Comparison of ENCODE assay signal across 1 cellular context in the genomic region with DNA sequence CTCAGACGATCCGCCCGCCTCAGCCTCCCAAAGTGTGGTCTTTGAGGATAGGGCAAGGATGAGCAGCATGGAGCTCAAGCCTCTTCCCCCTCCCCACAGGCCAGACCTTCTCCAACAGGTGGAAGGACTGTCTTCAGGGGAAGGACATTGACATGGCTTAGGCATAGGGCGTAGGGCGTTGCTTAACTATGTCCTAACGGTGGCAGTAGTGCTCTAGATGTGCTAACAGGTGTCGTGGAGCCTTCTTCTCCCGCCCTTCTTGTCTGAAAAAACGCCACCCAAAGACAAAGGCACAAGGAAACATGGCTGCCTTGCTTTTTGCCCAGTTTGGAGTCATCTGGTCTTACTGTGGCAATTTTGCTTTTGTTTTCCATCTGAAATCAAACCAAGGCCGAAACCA.
TF ChIP-seq lines count a peak whose summit lies in the region.

No MANE protein-coding gene starts in this region.

TF ChIP-seq in GM12878, 131 proteins besides CTCF, POLR2A, EP300 and RAD21 (continued from another document and continues in another):
- TF ChIP-seq, protein P1, sequence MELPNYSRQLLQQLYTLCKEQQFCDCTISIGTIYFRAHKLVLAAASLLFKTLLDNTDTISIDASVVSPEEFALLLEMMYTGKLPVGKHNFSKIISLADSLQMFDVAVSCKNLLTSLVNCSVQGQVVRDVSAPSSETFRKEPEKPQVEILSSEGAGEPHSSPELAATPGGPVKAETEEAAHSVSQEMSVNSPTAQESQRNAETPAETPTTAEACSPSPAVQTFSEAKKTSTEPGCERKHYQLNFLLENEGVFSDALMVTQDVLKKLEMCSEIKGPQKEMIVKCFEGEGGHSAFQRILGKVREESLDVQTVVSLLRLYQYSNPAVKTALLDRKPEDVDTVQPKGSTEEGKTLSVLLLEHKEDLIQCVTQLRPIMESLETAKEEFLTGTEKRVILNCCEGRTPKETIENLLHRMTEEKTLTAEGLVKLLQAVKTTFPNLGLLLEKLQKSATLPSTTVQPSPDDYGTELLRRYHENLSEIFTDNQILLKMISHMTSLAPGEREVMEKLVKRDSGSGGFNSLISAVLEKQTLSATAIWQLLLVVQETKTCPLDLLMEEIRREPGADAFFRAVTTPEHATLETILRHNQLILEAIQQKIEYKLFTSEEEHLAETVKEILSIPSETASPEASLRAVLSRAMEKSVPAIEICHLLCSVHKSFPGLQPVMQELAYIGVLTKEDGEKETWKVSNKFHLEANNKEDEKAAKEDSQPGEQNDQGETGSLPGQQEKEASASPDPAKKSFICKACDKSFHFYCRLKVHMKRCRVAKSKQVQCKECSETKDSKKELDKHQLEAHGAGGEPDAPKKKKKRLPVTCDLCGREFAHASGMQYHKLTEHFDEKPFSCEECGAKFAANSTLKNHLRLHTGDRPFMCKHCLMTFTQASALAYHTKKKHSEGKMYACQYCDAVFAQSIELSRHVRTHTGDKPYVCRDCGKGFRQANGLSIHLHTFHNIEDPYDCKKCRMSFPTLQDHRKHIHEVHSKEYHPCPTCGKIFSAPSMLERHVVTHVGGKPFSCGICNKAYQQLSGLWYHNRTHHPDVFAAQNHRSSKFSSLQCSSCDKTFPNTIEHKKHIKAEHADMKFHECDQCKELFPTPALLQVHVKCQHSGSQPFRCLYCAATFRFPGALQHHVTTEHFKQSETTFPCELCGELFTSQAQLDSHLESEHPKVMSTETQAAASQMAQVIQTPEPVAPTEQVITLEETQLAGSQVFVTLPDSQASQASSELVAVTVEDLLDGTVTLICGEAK (IDR thresholded peaks at IDR 0.05; ENCODE audit: borderline replicate concordance) = no peak
- TF ChIP-seq MXI1 (IDR thresholded peaks at IDR 0.05; ENCODE audit: low read depth, low read length) (no peak), RELA (IDR thresholded peaks at IDR 0.05; ENCODE audit: borderline replicate concordance, partially characterized antibody) (peak; percentile 46), MEF2B (IDR thresholded peaks at IDR 0.05; ENCODE audit: partially characterized antibody, poor library complexity, severe bottlenecking) (peak; percentile 28), ZNF384 (IDR thresholded peaks at IDR 0.05; ENCODE audit: borderline replicate concordance, low read depth, low read length) (peak; percentile 100), YBX1 (IDR thresholded peaks at IDR 0.05) (no peak), GABPA (IDR thresholded peaks at IDR 0.05; ENCODE audit: low read depth) (peak; percentile 51; the same call in 1 of the 2 replicates), SP1 (IDR thresholded peaks at IDR 0.05; ENCODE audit: low read depth, low read length) (peak; percentile 69), PAX8 (IDR thresholded peaks at IDR 0.05) (no peak), TCF7 (IDR thresholded peaks at IDR 0.05; ENCODE audit: borderline replicate concordance) (no peak), HCFC1 (IDR thresholded peaks at IDR 0.05; ENCODE audit: low read length) (peak; percentile 52), SMC3 (IDR thresholded peaks at IDR 0.05; ENCODE audit: borderline replicate concordance, low read length) (peak; percentile 67), TBL1XR1 (IDR thresholded peaks at IDR 0.05; ENCODE audit: low read depth, low read length) (0 out of 2 replicates have a peak, but pooled peaks have one; percentile 43), CBX5 (IDR thresholded peaks at IDR 0.05; ENCODE audit: low read depth) (peak; percentile 81; the same call in 1 of the 2 replicates), KDM1A (IDR thresholded peaks at IDR 0.05; ENCODE audit: borderline replicate concordance) (no peak), EED (IDR thresholded peaks at IDR 0.05; ENCODE audit: low read depth) (peak; percentile 79), PAX5 (IDR thresholded peaks at IDR 0.05; ENCODE audit: borderline replicate concordance, low read depth, low read length) (0 out of 2 replicates have a peak, but pooled peaks have one; percentile 4), CREM (IDR thresholded peaks at IDR 0.05; ENCODE audit: low read depth) (peak; percentile 67), STAT3 (IDR thresholded peaks at IDR 0.05; ENCODE audit: low read depth, low read length) (peak; percentile 78; the same call in 1 of the 2 replicates), POU2F2 (IDR thresholded peaks at IDR 0.05; ENCODE audit: borderline replicate concordance, low read depth, low read length) (peak; percentile 67; the same call in 1 of the 3 replicates), MTA3 (IDR thresholded peaks at IDR 0.05; ENCODE audit: borderline replicate concordance, low read length) (0 out of 2 replicates have a peak, but pooled peaks have one; percentile 40)
- TF ChIP-seq, protein P2, sequence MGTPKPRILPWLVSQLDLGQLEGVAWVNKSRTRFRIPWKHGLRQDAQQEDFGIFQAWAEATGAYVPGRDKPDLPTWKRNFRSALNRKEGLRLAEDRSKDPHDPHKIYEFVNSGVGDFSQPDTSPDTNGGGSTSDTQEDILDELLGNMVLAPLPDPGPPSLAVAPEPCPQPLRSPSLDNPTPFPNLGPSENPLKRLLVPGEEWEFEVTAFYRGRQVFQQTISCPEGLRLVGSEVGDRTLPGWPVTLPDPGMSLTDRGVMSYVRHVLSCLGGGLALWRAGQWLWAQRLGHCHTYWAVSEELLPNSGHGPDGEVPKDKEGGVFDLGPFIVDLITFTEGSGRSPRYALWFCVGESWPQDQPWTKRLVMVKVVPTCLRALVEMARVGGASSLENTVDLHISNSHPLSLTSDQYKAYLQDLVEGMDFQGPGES (IDR thresholded peaks at IDR 0.05) = no peak
- TF ChIP-seq, protein P3, sequence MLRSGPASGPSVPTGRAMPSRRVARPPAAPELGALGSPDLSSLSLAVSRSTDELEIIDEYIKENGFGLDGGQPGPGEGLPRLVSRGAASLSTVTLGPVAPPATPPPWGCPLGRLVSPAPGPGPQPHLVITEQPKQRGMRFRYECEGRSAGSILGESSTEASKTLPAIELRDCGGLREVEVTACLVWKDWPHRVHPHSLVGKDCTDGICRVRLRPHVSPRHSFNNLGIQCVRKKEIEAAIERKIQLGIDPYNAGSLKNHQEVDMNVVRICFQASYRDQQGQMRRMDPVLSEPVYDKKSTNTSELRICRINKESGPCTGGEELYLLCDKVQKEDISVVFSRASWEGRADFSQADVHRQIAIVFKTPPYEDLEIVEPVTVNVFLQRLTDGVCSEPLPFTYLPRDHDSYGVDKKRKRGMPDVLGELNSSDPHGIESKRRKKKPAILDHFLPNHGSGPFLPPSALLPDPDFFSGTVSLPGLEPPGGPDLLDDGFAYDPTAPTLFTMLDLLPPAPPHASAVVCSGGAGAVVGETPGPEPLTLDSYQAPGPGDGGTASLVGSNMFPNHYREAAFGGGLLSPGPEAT (IDR thresholded peaks at IDR 0.05; ENCODE audit: low read depth) = 0 out of 2 replicates have a peak, but pooled peaks have one; percentile 33
- TF ChIP-seq, protein P4, sequence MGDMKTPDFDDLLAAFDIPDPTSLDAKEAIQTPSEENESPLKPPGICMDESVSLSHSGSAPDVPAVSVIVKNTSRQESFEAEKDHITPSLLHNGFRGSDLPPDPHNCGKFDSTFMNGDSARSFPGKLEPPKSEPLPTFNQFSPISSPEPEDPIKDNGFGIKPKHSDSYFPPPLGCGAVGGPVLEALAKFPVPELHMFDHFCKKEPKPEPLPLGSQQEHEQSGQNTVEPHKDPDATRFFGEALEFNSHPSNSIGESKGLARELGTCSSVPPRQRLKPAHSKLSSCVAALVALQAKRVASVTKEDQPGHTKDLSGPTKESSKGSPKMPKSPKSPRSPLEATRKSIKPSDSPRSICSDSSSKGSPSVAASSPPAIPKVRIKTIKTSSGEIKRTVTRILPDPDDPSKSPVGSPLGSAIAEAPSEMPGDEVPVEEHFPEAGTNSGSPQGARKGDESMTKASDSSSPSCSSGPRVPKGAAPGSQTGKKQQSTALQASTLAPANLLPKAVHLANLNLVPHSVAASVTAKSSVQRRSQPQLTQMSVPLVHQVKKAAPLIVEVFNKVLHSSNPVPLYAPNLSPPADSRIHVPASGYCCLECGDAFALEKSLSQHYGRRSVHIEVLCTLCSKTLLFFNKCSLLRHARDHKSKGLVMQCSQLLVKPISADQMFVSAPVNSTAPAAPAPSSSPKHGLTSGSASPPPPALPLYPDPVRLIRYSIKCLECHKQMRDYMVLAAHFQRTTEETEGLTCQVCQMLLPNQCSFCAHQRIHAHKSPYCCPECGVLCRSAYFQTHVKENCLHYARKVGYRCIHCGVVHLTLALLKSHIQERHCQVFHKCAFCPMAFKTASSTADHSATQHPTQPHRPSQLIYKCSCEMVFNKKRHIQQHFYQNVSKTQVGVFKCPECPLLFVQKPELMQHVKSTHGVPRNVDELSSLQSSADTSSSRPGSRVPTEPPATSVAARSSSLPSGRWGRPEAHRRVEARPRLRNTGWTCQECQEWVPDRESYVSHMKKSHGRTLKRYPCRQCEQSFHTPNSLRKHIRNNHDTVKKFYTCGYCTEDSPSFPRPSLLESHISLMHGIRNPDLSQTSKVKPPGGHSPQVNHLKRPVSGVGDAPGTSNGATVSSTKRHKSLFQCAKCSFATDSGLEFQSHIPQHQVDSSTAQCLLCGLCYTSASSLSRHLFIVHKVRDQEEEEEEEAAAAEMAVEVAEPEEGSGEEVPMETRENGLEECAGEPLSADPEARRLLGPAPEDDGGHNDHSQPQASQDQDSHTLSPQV (IDR thresholded peaks at IDR 0.05) = peak; percentile 84
- TF ChIP-seq, protein P5, sequence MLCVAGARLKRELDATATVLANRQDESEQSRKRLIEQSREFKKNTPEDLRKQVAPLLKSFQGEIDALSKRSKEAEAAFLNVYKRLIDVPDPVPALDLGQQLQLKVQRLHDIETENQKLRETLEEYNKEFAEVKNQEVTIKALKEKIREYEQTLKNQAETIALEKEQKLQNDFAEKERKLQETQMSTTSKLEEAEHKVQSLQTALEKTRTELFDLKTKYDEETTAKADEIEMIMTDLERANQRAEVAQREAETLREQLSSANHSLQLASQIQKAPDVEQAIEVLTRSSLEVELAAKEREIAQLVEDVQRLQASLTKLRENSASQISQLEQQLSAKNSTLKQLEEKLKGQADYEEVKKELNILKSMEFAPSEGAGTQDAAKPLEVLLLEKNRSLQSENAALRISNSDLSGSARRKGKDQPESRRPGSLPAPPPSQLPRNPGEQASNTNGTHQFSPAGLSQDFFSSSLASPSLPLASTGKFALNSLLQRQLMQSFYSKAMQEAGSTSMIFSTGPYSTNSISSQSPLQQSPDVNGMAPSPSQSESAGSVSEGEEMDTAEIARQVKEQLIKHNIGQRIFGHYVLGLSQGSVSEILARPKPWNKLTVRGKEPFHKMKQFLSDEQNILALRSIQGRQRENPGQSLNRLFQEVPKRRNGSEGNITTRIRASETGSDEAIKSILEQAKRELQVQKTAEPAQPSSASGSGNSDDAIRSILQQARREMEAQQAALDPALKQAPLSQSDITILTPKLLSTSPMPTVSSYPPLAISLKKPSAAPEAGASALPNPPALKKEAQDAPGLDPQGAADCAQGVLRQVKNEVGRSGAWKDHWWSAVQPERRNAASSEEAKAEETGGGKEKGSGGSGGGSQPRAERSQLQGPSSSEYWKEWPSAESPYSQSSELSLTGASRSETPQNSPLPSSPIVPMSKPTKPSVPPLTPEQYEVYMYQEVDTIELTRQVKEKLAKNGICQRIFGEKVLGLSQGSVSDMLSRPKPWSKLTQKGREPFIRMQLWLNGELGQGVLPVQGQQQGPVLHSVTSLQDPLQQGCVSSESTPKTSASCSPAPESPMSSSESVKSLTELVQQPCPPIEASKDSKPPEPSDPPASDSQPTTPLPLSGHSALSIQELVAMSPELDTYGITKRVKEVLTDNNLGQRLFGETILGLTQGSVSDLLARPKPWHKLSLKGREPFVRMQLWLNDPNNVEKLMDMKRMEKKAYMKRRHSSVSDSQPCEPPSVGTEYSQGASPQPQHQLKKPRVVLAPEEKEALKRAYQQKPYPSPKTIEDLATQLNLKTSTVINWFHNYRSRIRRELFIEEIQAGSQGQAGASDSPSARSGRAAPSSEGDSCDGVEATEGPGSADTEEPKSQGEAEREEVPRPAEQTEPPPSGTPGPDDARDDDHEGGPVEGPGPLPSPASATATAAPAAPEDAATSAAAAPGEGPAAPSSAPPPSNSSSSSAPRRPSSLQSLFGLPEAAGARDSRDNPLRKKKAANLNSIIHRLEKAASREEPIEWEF (IDR thresholded peaks at IDR 0.05; ENCODE audit: insufficient replicate concordance, low read depth, low read length) = no peak
- TF ChIP-seq, protein P6, sequence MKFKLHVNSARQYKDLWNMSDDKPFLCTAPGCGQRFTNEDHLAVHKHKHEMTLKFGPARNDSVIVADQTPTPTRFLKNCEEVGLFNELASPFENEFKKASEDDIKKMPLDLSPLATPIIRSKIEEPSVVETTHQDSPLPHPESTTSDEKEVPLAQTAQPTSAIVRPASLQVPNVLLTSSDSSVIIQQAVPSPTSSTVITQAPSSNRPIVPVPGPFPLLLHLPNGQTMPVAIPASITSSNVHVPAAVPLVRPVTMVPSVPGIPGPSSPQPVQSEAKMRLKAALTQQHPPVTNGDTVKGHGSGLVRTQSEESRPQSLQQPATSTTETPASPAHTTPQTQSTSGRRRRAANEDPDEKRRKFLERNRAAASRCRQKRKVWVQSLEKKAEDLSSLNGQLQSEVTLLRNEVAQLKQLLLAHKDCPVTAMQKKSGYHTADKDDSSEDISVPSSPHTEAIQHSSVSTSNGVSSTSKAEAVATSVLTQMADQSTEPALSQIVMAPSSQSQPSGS (IDR thresholded peaks at IDR 0.05; ENCODE audit: low read length) = peak; percentile 20; the same call in 1 of the 2 replicates
- TF ChIP-seq, protein P7, sequence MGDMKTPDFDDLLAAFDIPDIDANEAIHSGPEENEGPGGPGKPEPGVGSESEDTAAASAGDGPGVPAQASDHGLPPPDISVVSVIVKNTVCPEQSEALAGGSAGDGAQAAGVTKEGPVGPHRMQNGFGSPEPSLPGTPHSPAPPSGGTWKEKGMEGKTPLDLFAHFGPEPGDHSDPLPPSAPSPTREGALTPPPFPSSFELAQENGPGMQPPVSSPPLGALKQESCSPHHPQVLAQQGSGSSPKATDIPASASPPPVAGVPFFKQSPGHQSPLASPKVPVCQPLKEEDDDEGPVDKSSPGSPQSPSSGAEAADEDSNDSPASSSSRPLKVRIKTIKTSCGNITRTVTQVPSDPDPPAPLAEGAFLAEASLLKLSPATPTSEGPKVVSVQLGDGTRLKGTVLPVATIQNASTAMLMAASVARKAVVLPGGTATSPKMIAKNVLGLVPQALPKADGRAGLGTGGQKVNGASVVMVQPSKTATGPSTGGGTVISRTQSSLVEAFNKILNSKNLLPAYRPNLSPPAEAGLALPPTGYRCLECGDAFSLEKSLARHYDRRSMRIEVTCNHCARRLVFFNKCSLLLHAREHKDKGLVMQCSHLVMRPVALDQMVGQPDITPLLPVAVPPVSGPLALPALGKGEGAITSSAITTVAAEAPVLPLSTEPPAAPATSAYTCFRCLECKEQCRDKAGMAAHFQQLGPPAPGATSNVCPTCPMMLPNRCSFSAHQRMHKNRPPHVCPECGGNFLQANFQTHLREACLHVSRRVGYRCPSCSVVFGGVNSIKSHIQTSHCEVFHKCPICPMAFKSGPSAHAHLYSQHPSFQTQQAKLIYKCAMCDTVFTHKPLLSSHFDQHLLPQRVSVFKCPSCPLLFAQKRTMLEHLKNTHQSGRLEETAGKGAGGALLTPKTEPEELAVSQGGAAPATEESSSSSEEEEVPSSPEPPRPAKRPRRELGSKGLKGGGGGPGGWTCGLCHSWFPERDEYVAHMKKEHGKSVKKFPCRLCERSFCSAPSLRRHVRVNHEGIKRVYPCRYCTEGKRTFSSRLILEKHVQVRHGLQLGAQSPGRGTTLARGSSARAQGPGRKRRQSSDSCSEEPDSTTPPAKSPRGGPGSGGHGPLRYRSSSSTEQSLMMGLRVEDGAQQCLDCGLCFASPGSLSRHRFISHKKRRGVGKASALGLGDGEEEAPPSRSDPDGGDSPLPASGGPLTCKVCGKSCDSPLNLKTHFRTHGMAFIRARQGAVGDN (IDR thresholded peaks at IDR 0.05) = 0 out of 2 replicates have a peak, but pooled peaks have one; percentile 24
- TF ChIP-seq, protein P8, sequence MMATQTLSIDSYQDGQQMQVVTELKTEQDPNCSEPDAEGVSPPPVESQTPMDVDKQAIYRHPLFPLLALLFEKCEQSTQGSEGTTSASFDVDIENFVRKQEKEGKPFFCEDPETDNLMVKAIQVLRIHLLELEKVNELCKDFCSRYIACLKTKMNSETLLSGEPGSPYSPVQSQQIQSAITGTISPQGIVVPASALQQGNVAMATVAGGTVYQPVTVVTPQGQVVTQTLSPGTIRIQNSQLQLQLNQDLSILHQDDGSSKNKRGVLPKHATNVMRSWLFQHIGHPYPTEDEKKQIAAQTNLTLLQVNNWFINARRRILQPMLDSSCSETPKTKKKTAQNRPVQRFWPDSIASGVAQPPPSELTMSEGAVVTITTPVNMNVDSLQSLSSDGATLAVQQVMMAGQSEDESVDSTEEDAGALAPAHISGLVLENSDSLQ (IDR thresholded peaks at IDR 0.05) = no peak
